17 cellular contexts compared by ENCODE assay signal in the genomic region with DNA sequence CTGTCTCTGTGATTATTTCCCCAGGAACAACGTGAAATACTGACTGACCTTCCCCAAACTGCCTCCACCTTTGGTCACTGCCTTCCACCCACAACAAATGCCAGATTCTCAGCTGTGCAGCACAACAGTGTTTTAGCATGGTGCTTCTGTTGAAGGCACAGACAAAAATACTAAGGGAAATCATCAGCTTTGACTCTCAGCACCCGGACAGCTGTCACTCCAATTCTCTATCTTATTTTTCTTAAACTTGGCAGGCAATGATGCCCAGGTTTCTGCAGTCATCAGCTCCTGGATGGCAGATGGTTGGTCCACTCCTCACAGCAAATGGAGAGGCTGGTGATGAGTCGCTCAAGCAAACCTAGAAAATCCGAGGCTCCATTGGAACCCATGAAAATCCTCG. TPM values are rescaled to one million over a fixed set of nuclear protein-coding genes. Genes with fewer than 3 reads are reported as not detected.
"Had no signal": no experiment of that assay in that cellular context is flagged by ENCODE, and none has a peak within 500 bp of the region (broad histone marks: within the 10 kb centered on the region; RNA-seq: fewer than 3 reads in every experiment).

No MANE protein-coding gene starts in this region.

- H3K27ac Mint-ChIP-seq: effector memory CD8-positive, alpha-beta T cell; naive thymus-derived CD8-positive, alpha-beta T cell had no signal

- DNase-seq: cortex of kidney; effector memory CD8-positive, alpha-beta T cell; gastrocnemius medialis; heart right ventricle; hypothalamus; kidney glomerular epithelial cell; mesendoderm; naive thymus-derived CD8-positive, alpha-beta T cell; posterior cingulate gyrus; stimulated activated CD4-positive, alpha-beta T cell treated with anti-CD3 and anti-CD28 coated beads, Interleukin-2, amount 100 ng/mL, for 24 hours; stimulated activated CD4-positive, alpha-beta T cell treated with anti-CD3 and anti-CD28 coated beads, Interleukin-4, amount 100 ng/mL, for 4 hours; stimulated activated naive CD4-positive, alpha-beta T cell; stomach; substantia nigra; transverse colon had no signal

- H3K4me3 Mint-ChIP-seq: effector memory CD8-positive, alpha-beta T cell; naive thymus-derived CD8-positive, alpha-beta T cell had no signal

- H3K9me3 Mint-ChIP-seq: effector memory CD8-positive, alpha-beta T cell; naive thymus-derived CD8-positive, alpha-beta T cell had no signal

RNA-seq across cellular contexts. Expression of a gene that starts 2.9 kb away (rescaled TPM):
- total RNA-seq: naive thymus-derived CD8-positive, alpha-beta T cell; osteoblast had no signal
- polyA plus RNA-seq: neural cell had no signal
